ENCODE assay signal across 11 cellular contexts in the genomic region with DNA sequence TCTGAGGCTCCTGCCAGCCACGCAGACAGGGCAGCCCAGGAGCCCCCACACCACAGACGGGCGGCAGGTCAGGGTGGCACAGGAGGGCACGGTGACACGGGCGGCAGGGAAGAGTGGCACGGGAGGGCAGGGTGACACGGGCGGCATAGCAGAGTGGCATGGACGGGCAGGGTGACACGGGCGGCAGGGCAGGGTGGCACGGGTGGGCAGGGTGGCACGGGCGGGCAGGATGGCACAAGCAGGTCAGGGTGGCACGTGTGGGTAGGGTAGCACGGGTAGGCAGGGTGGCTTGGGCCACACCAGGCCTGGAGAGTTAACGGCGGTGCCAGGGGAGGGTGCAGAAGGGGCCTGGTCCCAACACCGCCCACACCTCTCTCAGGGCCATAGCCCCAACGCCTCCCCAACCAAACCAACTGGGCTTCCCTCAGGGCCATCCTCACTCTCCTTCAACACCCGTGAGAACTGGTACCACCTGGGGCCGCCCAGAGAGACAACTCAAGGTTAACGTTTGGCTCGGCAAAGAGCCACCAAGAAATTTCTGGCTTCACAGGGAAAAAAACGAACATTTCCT. TPM values are rescaled to one million over a fixed set of nuclear protein-coding genes. Genes with fewer than 3 reads are reported as not detected.
DNase-seq lines count a peak whose midpoint lies in the region; ATAC-seq and TF ChIP-seq lines count a peak whose summit lies in the region.
"Had no signal": no experiment of that assay in that cellular context is flagged by ENCODE, and none has a peak within 500 bp of the region (broad histone marks: within the 10 kb centered on the region; RNA-seq: fewer than 3 reads in every experiment).

No MANE protein-coding gene starts in this region.

- ATAC-seq in SK-N-SH treated with all-trans-retinoic acid at 6 μM for 48 hours (no peak), right cardiac atrium (no peak), HG02571 (IDR thresholded peaks at IDR 0.05; ENCODE audit: unreplicated experiment) (no peak), GM18502 (IDR thresholded peaks at IDR 0.05; ENCODE audit: poor library complexity, unreplicated experiment) (no peak)
- no peak for ATAC-seq in activated CD8-positive, alpha-beta T cell treated with anti-CD3 and anti-CD28 coated beads, Interleukin-2, amount 10 ng/mL, durations not matched to agents 7 days and 5 days
- ATAC-seq in stimulated activated naive B cell treated with anti-CD40 and anti-IgM and Interleukin-4, amounts not matched to agents 10 μg/mL and 1 μg/mL and 100 μg/mL, for 72 hours (replicated peaks), result no peak

- peaks cover 80% of the 10 kb centered on the region for H3K79me2 ChIP-seq in SK-N-SH (ENCODE audit: insufficient read depth)

- H3K36me3 Mint-ChIP-seq in activated CD8-positive, alpha-beta T cell treated with anti-CD3 and anti-CD28 coated beads, Interleukin-2, amount 10 ng/mL, durations not matched to agents 7 days and 5 days (ENCODE audit: low read depth), result peaks cover 33% of the 10 kb centered on the region
- peaks cover 27 to 47% of the 10 kb centered on the region in 2 donors for H3K36me3 Mint-ChIP-seq in stimulated activated naive B cell treated with anti-CD40 and anti-IgM and Interleukin-4, amounts not matched to agents 10 μg/mL and 1 μg/mL and 100 μg/mL, for 72 hours

- H3K4me3 ChIP-seq in SK-N-SH (ENCODE audit: low read depth in 2 of 2, low read length in 1 of 2) (no peak overlapping the region), right cardiac atrium (ENCODE audit: low read length) (no peak overlapping the region)
- H3K4me3 ChIP-seq: thyroid gland had no signal

- H3K27me3 Mint-ChIP-seq in activated CD8-positive, alpha-beta T cell treated with anti-CD3 and anti-CD28 coated beads, Interleukin-2, amount 10 ng/mL, durations not matched to agents 7 days and 5 days (ENCODE audit: low read depth), result no peaks in the 10 kb centered on the region
- H3K27me3 Mint-ChIP-seq in stimulated activated naive B cell treated with anti-CD40 and anti-IgM and Interleukin-4, amounts not matched to agents 10 μg/mL and 1 μg/mL and 100 μg/mL, for 72 hours, result no peaks in the 10 kb centered on the region

- CTCF ChIA-PET in SK-N-SH (lab: Yijun Ruan, JAX), result interaction anchor here (1.7 kb wide), 1 partner anchor 78 kb away, joined by 4 read pairs; no protein-coding TSS in a partner anchor
- CTCF ChIA-PET in activated CD8-positive, alpha-beta T cell treated with anti-CD3 and anti-CD28 coated beads, Interleukin-2, amount 10 ng/mL, durations not matched to agents 7 days and 5 days (lab: Charles Lee), result interaction anchor here (1.0 to 1.9 kb wide), 3 partner anchors 22 to 80 kb away, joined by 3 to 6 read pairs (median 3); no protein-coding TSS in a partner anchor

- POLR2A ChIA-PET in SK-N-SH (lab: Yijun Ruan, JAX), result no interaction called here
- POLR2A ChIA-PET in activated CD8-positive, alpha-beta T cell treated with anti-CD3 and anti-CD28 coated beads, Interleukin-2, amount 10 ng/mL, durations not matched to agents 7 days and 5 days (lab: Charles Lee), result no interaction called here

- TF ChIP-seq CTCF in SK-N-SH (IDR thresholded peaks at IDR 0.05), result no peak

- peaks cover 3 to 18% of the 10 kb centered on the region in 2 experiments for H3K36me3 ChIP-seq in SK-N-SH (replicated peaks in 1 of 2; ENCODE audit: control insufficient read depth in 1 of 2, insufficient read depth in 2 of 2, low read length in 1 of 2)

- H3K27ac ChIP-seq in SK-N-SH (ENCODE audit: low read depth in 2 of 2, low read length in 1 of 2) (no peak overlapping the region; a peak in 1 of 4 replicates), right cardiac atrium (ENCODE audit: low read length) (no peak overlapping the region)
- H3K27ac ChIP-seq: 22Rv1 had no signal

- TF ChIP-seq RAD21 in SK-N-SH (IDR thresholded peaks at IDR 0.05; ENCODE audit: low read length), result no peak

- no peaks in the 10 kb centered on the region for H3K9me2 ChIP-seq in SK-N-SH

- H3K27me3 ChIP-seq in SK-N-SH (ENCODE audit: insufficient read depth) (no peaks in the 10 kb centered on the region), right cardiac atrium (ENCODE audit: control insufficient read depth, insufficient read depth) (no peaks in the 10 kb centered on the region)
- H3K27me3 ChIP-seq: thyroid gland had no signal

- WGBS in SK-N-SH (ENCODE audit: low lambda C conversion rate), result 96% methylated on average over 24 of the region's 26 CpGs
- 75% methylated on average over 26 of the region's 26 CpGs for WGBS in right cardiac atrium

- no peaks in the 10 kb centered on the region for H3K9me3 Mint-ChIP-seq in activated CD8-positive, alpha-beta T cell treated with anti-CD3 and anti-CD28 coated beads, Interleukin-2, amount 10 ng/mL, durations not matched to agents 7 days and 5 days (ENCODE audit: insufficient read depth)
- no peaks in the 10 kb centered on the region for H3K9me3 Mint-ChIP-seq in stimulated activated naive B cell treated with anti-CD40 and anti-IgM and Interleukin-4, amounts not matched to agents 10 μg/mL and 1 μg/mL and 100 μg/mL, for 72 hours

- no peak overlapping the region for H2AFZ ChIP-seq in SK-N-SH (ENCODE audit: low read depth)

- peaks cover 50% of the 10 kb centered on the region for H3K4me1 Mint-ChIP-seq in activated CD8-positive, alpha-beta T cell treated with anti-CD3 and anti-CD28 coated beads, Interleukin-2, amount 10 ng/mL, durations not matched to agents 7 days and 5 days (ENCODE audit: low read depth)
- H3K4me1 Mint-ChIP-seq in stimulated activated naive B cell treated with anti-CD40 and anti-IgM and Interleukin-4, amounts not matched to agents 10 μg/mL and 1 μg/mL and 100 μg/mL, for 72 hours, result peaks cover 49 to 62% of the 10 kb centered on the region in 2 donors

- no peak overlapping the region for H3K9ac ChIP-seq in SK-N-SH

- H3K4me1 ChIP-seq in SK-N-SH (ENCODE audit: control insufficient read depth in 1 of 2, insufficient read depth in 2 of 2, low read depth in 1 of 2, low read length in 1 of 2) (peaks cover 10 to 36% of the 10 kb centered on the region in 2 experiments; a peak in 3 of 4 replicates), right cardiac atrium (ENCODE audit: control insufficient read depth, insufficient read depth, low read length) (peaks cover 30% of the 10 kb centered on the region)

- peaks cover 68% of the 10 kb centered on the region for H4K20me1 ChIP-seq in SK-N-SH (ENCODE audit: insufficient read depth)

- peak overlapping the region; percentile 88 for H3K4me3 Mint-ChIP-seq in activated CD8-positive, alpha-beta T cell treated with anti-CD3 and anti-CD28 coated beads, Interleukin-2, amount 10 ng/mL, durations not matched to agents 7 days and 5 days
- peak overlapping the region; percentile 95 to 98 for H3K4me3 Mint-ChIP-seq in stimulated activated naive B cell treated with anti-CD40 and anti-IgM and Interleukin-4, amounts not matched to agents 10 μg/mL and 1 μg/mL and 100 μg/mL, for 72 hours

- H3F3A ChIP-seq in SK-N-SH (replicated peaks; ENCODE audit: insufficient read depth), result no peaks in the 10 kb centered on the region

- H3K9me3 ChIP-seq in SK-N-SH (no peaks in the 10 kb centered on the region), right cardiac atrium (ENCODE audit: control insufficient read depth, low read length) (no peaks in the 10 kb centered on the region)
- H3K9me3 ChIP-seq: thyroid gland had no signal

- H3K27ac Mint-ChIP-seq in activated CD8-positive, alpha-beta T cell treated with anti-CD3 and anti-CD28 coated beads, Interleukin-2, amount 10 ng/mL, durations not matched to agents 7 days and 5 days, result peak overlapping the region; percentile 95
- H3K27ac Mint-ChIP-seq in stimulated activated naive B cell treated with anti-CD40 and anti-IgM and Interleukin-4, amounts not matched to agents 10 μg/mL and 1 μg/mL and 100 μg/mL, for 72 hours, result peak overlapping the region; percentile 72

- DNase-seq in SK-N-SH, result peak; percentile 27
- no peak for DNase-seq in activated CD8-positive, alpha-beta T cell treated with anti-CD3 and anti-CD28 coated beads, Interleukin-2, amount 10 ng/mL, durations not matched to agents 7 days and 5 days
- DNase-seq in right cardiac atrium, result peak in 2 of 3 donors; percentile 40 to 51
- no peak for DNase-seq in stimulated activated naive B cell treated with anti-CD40 and anti-IgM and Interleukin-4, amounts not matched to agents 10 μg/mL and 1 μg/mL and 100 μg/mL, for 72 hours
- DNase-seq in DMS79 (lab: John Stamatoyannopoulos, UW), result no peak
- DNase-seq: NCI-H1417 treated with DMSO at 0.1 percent for 48 hours had no signal

- TF ChIP-seq EP300 in SK-N-SH (IDR thresholded peaks at IDR 0.05; ENCODE audit: borderline replicate concordance in 1 of 2, low read depth in 1 of 2, low read length in 1 of 2), result no peak

- no peak overlapping the region for H3K4me2 ChIP-seq in SK-N-SH

- intact Hi-C loops in right cardiac atrium (cut with DNase I), result loop anchor here in 3 of 4 donors (5.0 to 10.0 kb wide), 2 partner anchors 78 to 81 kb away; no protein-coding TSS in a partner anchor

TF ChIP-seq in SK-N-SH treated with all-trans-retinoic acid at 6 μM for 48 hours, 23 proteins besides CTCF, POLR2A, EP300 and RAD21 (continues in another document):
- TF ChIP-seq SNAI2 (CRISPR knock-in tag; IDR thresholded peaks at IDR 0.05) (no peak), ISL1 (CRISPR knock-in tag; IDR thresholded peaks at IDR 0.05) (no peak), RARB (CRISPR knock-in tag; IDR thresholded peaks at IDR 0.05) (no peak), ARNTL (CRISPR knock-in tag; IDR thresholded peaks at IDR 0.05; ENCODE audit: borderline replicate concordance, low read depth) (no peak), ZNF565 (CRISPR knock-in tag; conservative IDR thresholded peaks at IDR 0.05; ENCODE audit: low read depth) (no peak)

RNA-seq across cellular contexts. Expression of a gene that starts 3.4 kb away (rescaled TPM):
- 158 and 183 TPM in 2 replicates for polyA plus RNA-seq in SK-N-SH (2012; rRNA removed)
- polyA plus RNA-seq in SK-N-SH (2012; cell fraction: cytosol; rRNA removed), result 73.8 and 122 TPM in 2 replicates
- polyA plus RNA-seq in SK-N-SH (2012; cell fraction: nucleus; rRNA removed), result 419 and 467 TPM in 2 replicates
- 100 to 1,000 TPM; 214 to 217 TPM for total RNA-seq in activated CD8-positive, alpha-beta T cell treated with anti-CD3 and anti-CD28 coated beads, Interleukin-2, amount 10 ng/mL, durations not matched to agents 7 days and 5 days
- 100 to 1,000 TPM; 123 to 145 (median 134) TPM for total RNA-seq in right cardiac atrium
- 119 TPM for polyA plus RNA-seq in right cardiac atrium

RNA-seq across cellular contexts. Expression of a gene that starts 44.1 kb away (rescaled TPM):
- polyA plus RNA-seq in SK-N-SH (2012; rRNA removed), result 123 and 128 TPM in 2 replicates
- polyA plus RNA-seq in SK-N-SH (2012; cell fraction: cytosol; rRNA removed), result 64.4 and 85.4 TPM in 2 replicates
- 196 and 274 TPM in 2 replicates for polyA plus RNA-seq in SK-N-SH (2012; cell fraction: nucleus; rRNA removed)
- 10 to 100 TPM; 60.3 to 65.1 TPM for total RNA-seq in activated CD8-positive, alpha-beta T cell treated with anti-CD3 and anti-CD28 coated beads, Interleukin-2, amount 10 ng/mL, durations not matched to agents 7 days and 5 days
- total RNA-seq in right cardiac atrium, result 10 to 100 TPM; 51.6 to 61.8 (median 59.2) TPM
- 53.4 TPM for polyA plus RNA-seq in right cardiac atrium

Comparison
In these comparisons a context has a peak if more than half of its experiments do, and no peak if none do; other contexts are left out.
1. DNase-seq: peak in SK-N-SH (single experiment) and right cardiac atrium (2 of 3); none in activated CD8-positive, alpha-beta T cell treated with anti-CD3 and anti-CD28 coated beads, Interleukin-2, amount 10 ng/mL, durations not matched to agents 7 days and 5 days (single experiment), stimulated activated naive B cell treated with anti-CD40 and anti-IgM and Interleukin-4, amounts not matched to agents 10 μg/mL and 1 μg/mL and 100 μg/mL, for 72 hours (single experiment) and DMS79 (single experiment).